36 cellular contexts compared by ENCODE assay signal in the genomic region with DNA sequence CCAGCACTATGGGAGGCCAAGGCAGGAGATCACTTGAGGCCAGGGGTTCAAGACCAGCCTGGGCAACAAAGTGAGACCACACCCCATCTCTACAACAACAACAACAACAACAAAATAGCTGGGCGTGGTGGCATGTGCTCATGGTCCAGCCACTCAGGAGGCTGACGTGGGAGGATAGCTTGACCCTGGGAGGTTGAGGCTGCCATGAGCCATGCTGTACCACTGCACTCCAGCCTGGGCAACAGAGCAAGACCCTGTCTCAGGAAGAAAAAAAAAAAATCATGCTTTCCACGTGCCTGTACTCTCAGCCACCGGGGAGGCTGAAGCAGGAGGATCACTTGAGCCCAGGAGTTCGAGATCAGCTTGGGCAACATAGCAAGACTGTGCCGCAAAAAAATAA. TPM values are rescaled to one million over a fixed set of nuclear protein-coding genes. Genes with fewer than 3 reads are reported as not detected.
DNase-seq lines count a peak whose midpoint lies in the region; ATAC-seq, FAIRE-seq and TF ChIP-seq lines count a peak whose summit lies in the region.
"Had no signal": no experiment of that assay in that cellular context is flagged by ENCODE, and none has a peak within 500 bp of the region (broad histone marks: within the 10 kb centered on the region; RNA-seq: fewer than 3 reads in every experiment).

No MANE protein-coding gene starts in this region.

- FAIRE-seq in K562 (lab: Jason Lieb, UNC): no peak
- FAIRE-seq: A204.1, A549, D721Med had no signal

- H3K36me3 Mint-ChIP-seq in WTC11: peaks cover 40% of the 10 kb centered on the region

- H3K4me3 ChIP-seq in HEK293 (ENCODE audit: low read depth, low read length): no peak overlapping the region
- no peak overlapping the region for H3K4me3 ChIP-seq in K562
- H3K4me3 ChIP-seq in upper lobe of right lung: no peak overlapping the region
- H3K4me3 ChIP-seq: A549; BLaER1; BLaER1 treated with 17β-estradiol and CSF1 and Interleukin-3, amounts not matched to agents 10 nM and 100 nM had no signal

- POLR2A ChIA-PET in HEK293 (lab: Yijun Ruan, JAX) (no interaction called here), WTC11 (lab: Charles Lee) (no interaction called here), K562 (lab: Yijun Ruan, JAX) (interaction anchor here (0.6 to 0.8 kb wide), 2 partner anchors 14 to 18 kb away, joined by 3 to 4 read pairs; no protein-coding TSS in a partner anchor)

- H3K9ac ChIP-seq in K562 (ENCODE audit: insufficient read depth in 1 of 2, low read depth in 2 of 2, low read length in 2 of 2): no peak overlapping the region
- H3K9ac ChIP-seq: BLaER1; BLaER1 treated with 17β-estradiol and CSF1 and Interleukin-3, amounts not matched to agents 10 nM and 100 nM had no signal

- H3K79me2 ChIP-seq in K562 (ENCODE audit: control insufficient read depth, insufficient read depth, low read length): no peaks in the 10 kb centered on the region

- H3K4me1 Mint-ChIP-seq in WTC11: no peaks in the 10 kb centered on the region
- H3K4me1 Mint-ChIP-seq: B cell; CD14-positive monocyte; CD8-positive, alpha-beta memory T cell had no signal

- no peak for TF ChIP-seq POLR2A in K562 (conservative IDR thresholded peaks at IDR 0.05)

- TF ChIP-seq CTCF in HEK293 (tag by site-specific recombination; IDR thresholded peaks at IDR 0.05): no peak
- TF ChIP-seq CTCF in WTC11 (IDR thresholded peaks at IDR 0.05): no peak
- no peak for TF ChIP-seq CTCF in K562 (IDR thresholded peaks at IDR 0.05 in 2 of 3, conservative IDR thresholded peaks at IDR 0.05 in 1 of 3; ENCODE audit: insufficient read depth in 2 of 3, low read depth in 1 of 3, low read length in 3 of 3)
- TF ChIP-seq CTCF in upper lobe of right lung (IDR thresholded peaks at IDR 0.05): no peak

- no peak for TF ChIP-seq RAD21 in K562 (CRISPR knock-in tag; conservative IDR thresholded peaks at IDR 0.05 in 1 of 2, IDR thresholded peaks at IDR 0.05 in 1 of 2)

- no peak overlapping the region for H3K27ac ChIP-seq in HEK293 (ENCODE audit: extremely low read depth, low read depth, low read length)
- H3K27ac ChIP-seq in K562 (ENCODE audit: extremely low read depth, low read depth, low read length): no peak overlapping the region
- no peak overlapping the region for H3K27ac ChIP-seq in upper lobe of right lung
- H3K27ac ChIP-seq: 22Rv1; A549; BLaER1; BLaER1 treated with 17β-estradiol and CSF1 and Interleukin-3, amounts not matched to agents 10 nM and 100 nM; C4-2B had no signal

- ATAC-seq in WTC11 (no peak), K562 (no peak), GM19452 (IDR thresholded peaks at IDR 0.05; ENCODE audit: unreplicated experiment) (no peak), upper lobe of right lung (no peak)
- ATAC-seq: A549; CD8-positive, alpha-beta T cell had no signal

- H4K20me1 ChIP-seq in K562 (replicated peaks; ENCODE audit: control insufficient read depth, insufficient read depth, low read length): no peaks in the 10 kb centered on the region
- H4K20me1 ChIP-seq: BLaER1; BLaER1 treated with 17β-estradiol and CSF1 and Interleukin-3, amounts not matched to agents 10 nM and 100 nM had no signal

- no peak for TF ChIP-seq EP300 in K562 (IDR thresholded peaks at IDR 0.05; ENCODE audit: low read length)

- no peak overlapping the region for H3K27ac Mint-ChIP-seq in WTC11
- H3K27ac Mint-ChIP-seq: B cell; CD14-positive monocyte; CD4-positive, alpha-beta T cell; CD4-positive, CD25-positive, alpha-beta regulatory T cell; CD8-positive, alpha-beta memory T cell; CD8-positive, alpha-beta T cell had no signal

- CTCF ChIA-PET in HEK293 (lab: Yijun Ruan, JAX): interaction anchor here (0.6 to 16.4 kb wide), 8 partner anchors 13 to 408 kb away, joined by 3 to 160 read pairs (median 4); no protein-coding TSS in a partner anchor
- CTCF ChIA-PET in WTC11 (lab: Charles Lee): interaction anchor here (0.9 to 1.2 kb wide), 2 partner anchors 12 to 66 kb away, joined by 3 to 6 read pairs; no protein-coding TSS in a partner anchor
- CTCF ChIA-PET in K562 (lab: Yijun Ruan, JAX; ENCODE audit: low intra/inter-chr PET ratio): no interaction called here

- no peak overlapping the region for H3K4me3 Mint-ChIP-seq in WTC11
- H3K4me3 Mint-ChIP-seq: B cell; CD14-positive monocyte; CD4-positive, alpha-beta memory T cell; CD4-positive, alpha-beta T cell; CD4-positive, CD25-positive, alpha-beta regulatory T cell; CD8-positive, alpha-beta memory T cell; CD8-positive, alpha-beta T cell had no signal

- H3K27me3 ChIP-seq in K562 (ENCODE audit: control insufficient read depth in 2 of 2, insufficient read depth in 2 of 2, low read length in 2 of 2): no peaks in the 10 kb centered on the region
- H3K27me3 ChIP-seq in upper lobe of right lung: no peaks in the 10 kb centered on the region
- H3K27me3 ChIP-seq: BE2C; BLaER1; BLaER1 treated with 17β-estradiol and CSF1 and Interleukin-3, amounts not matched to agents 10 nM and 100 nM had no signal

- intact Hi-C loops in K562 (cut with micrococcal nuclease): no loop called here
- intact Hi-C loops in upper lobe of right lung (cut with DNase I): no loop called here

- H3K9me3 Mint-ChIP-seq in WTC11: no peaks in the 10 kb centered on the region
- H3K9me3 Mint-ChIP-seq: CD4-positive, alpha-beta T cell; CD8-positive, alpha-beta T cell had no signal

- H3K4me2 ChIP-seq in K562 (ENCODE audit: insufficient read depth, low read length): no peak overlapping the region
- H3K4me2 ChIP-seq: A549; BLaER1; BLaER1 treated with 17β-estradiol and CSF1 and Interleukin-3, amounts not matched to agents 10 nM and 100 nM had no signal

- 79% methylated on average over 6 of the region's 6 CpGs for WGBS in K562 (ENCODE audit: insufficient coverage, low coverage, missing lambda C conversion rate)

- no peak for DNase-seq in WTC11 (ENCODE audit: low spot score)
- no peak for DNase-seq in K562 (ENCODE audit: extremely low read depth in 1 of 4, low spot score in 3 of 4)
- no peak for DNase-seq in HuH-7 (ENCODE audit: low spot score)
- DNase-seq in upper lobe of right lung: no peak
- DNase-seq: 8988T; ACHN; AML-193; BE2C; C1 segment of cervical spinal cord; Caco-2; Calu3; CD4-positive, alpha-beta memory T cell; CD4-positive, alpha-beta T cell; CD4-positive, CD25-positive, alpha-beta regulatory T cell; CD8-positive, alpha-beta memory T cell; CD8-positive, alpha-beta T cell; COR-L47; DMS 273 treated with DMSO at 0.1 percent for 48 hours; DMS153; DMS53; DMS79; DMS79 treated with DMSO at 0.1 percent for 48 hours; DND-41; EL had no signal

- H3K9me3 ChIP-seq in HEK293 (ENCODE audit: control insufficient read depth, insufficient read depth, low read depth, low read length): no peaks in the 10 kb centered on the region
- H3K9me3 ChIP-seq in K562 (replicated peaks; ENCODE audit: control insufficient read depth, insufficient read depth, low read depth, low read length): no peaks in the 10 kb centered on the region
- H3K9me3 ChIP-seq in upper lobe of right lung: no peaks in the 10 kb centered on the region
- H3K9me3 ChIP-seq: A549; BE2C; BLaER1; BLaER1 treated with 17β-estradiol and CSF1 and Interleukin-3, amounts not matched to agents 10 nM and 100 nM; Caco-2 had no signal

- peaks cover 17 to 76% of the 10 kb centered on the region in 2 experiments for H3K36me3 ChIP-seq in HEK293 (ENCODE audit: control insufficient read depth in 2 of 2, insufficient read depth in 1 of 2, low read length in 2 of 2)
- peaks cover 60% of the 10 kb centered on the region for H3K36me3 ChIP-seq in K562 (ENCODE audit: control insufficient read depth, insufficient read depth, low read length)
- H3K36me3 ChIP-seq in upper lobe of right lung: peaks cover 89% of the 10 kb centered on the region

- no peaks in the 10 kb centered on the region for H3K27me3 Mint-ChIP-seq in WTC11 (ENCODE audit: low read depth)
- H3K27me3 Mint-ChIP-seq: B cell; CD4-positive, alpha-beta memory T cell; CD4-positive, alpha-beta T cell; CD4-positive, CD25-positive, alpha-beta regulatory T cell; CD8-positive, alpha-beta memory T cell had no signal

- in situ Hi-C loops in K562 (cut with MboI): no loop called here

- H3K4me1 ChIP-seq in HEK293 (ENCODE audit: control insufficient read depth, insufficient read depth, low read length) (no peaks in the 10 kb centered on the region), K562 (replicated peaks in 1 of 2; ENCODE audit: control insufficient read depth in 2 of 2, insufficient read depth in 2 of 2, low read length in 2 of 2) (no peaks in the 10 kb centered on the region), upper lobe of right lung (no peaks in the 10 kb centered on the region)
- H3K4me1 ChIP-seq: A549; BE2C; BLaER1; BLaER1 treated with 17β-estradiol and CSF1 and Interleukin-3, amounts not matched to agents 10 nM and 100 nM; Caco-2 had no signal

- no peaks in the 10 kb centered on the region for H3K9me1 ChIP-seq in K562 (ENCODE audit: control insufficient read depth, insufficient read depth, low read length)

- no TSS peak for BruUV-seq in K562 (replicated peaks; lab: Mats Ljungman, UMichigan)

- H2AFZ ChIP-seq in K562 (ENCODE audit: low read depth, low read length): no peak overlapping the region

RNA-seq across cellular contexts. Expression of a gene that starts 29.5 kb away (rescaled TPM):
- total RNA-seq in WTC11 (2021) (46.4 to 53.9 TPM (median 52.9 TPM) in 3 replicates), K562 (2014; rRNA removed) (6.9 and 12.8 TPM in 2 replicates), K562 (2014; rRNA removed; fragmentation: Illumina TruSeq; extraction: Trizol) (17.6 and 18.6 TPM in 2 replicates), K562 (2015; rRNA removed; fragmentation: Illumina TruSeq; extraction: Trizol) (19.8 and 20.5 TPM in 2 replicates), K562 (2021) (21.1 and 22.8 TPM in 2 replicates), upper lobe of right lung (44.9 TPM)
- total RNA-seq in K562 (2011; cell fraction: chromatin; rRNA removed; ENCODE audit: low replicate concordance): 176 and 239 TPM in 2 replicates
- 81.0 and 95.1 TPM in 2 replicates for total RNA-seq in K562 (2011; cell fraction: nucleolus; rRNA removed)
- 122 and 132 TPM in 2 replicates for total RNA-seq in K562 (2011; cell fraction: nucleoplasm; rRNA removed)
- polyA plus RNA-seq in K562 (2011; rRNA removed) (37.6 and 40.1 TPM in 2 replicates), K562 (2014; fragmentation: Illumina TruSeq; extraction: Trizol) (16.9 and 19.4 TPM in 2 replicates), K562 (2014; fragmentation: Nextera tagmentation; extraction: Ambion mirVana) (10 to 100 TPM in 1 of 2 experiments, 1 to 10 TPM in 1; 8.0 to 10.6 TPM), K562 (2014; rRNA removed) (9.7 and 11.5 TPM in 2 replicates)
- polyA plus RNA-seq in K562 (2011; cell fraction: cytosol; rRNA removed): 21.4 and 26.3 TPM in 2 replicates
- 149 and 159 TPM in 2 replicates for polyA plus RNA-seq in K562 (2011; cell fraction: nucleus; rRNA removed)
- polyA plus RNA-seq in K562 (2012): 15.2 and 16.8 TPM in 2 replicates
- polyA minus RNA-seq in K562 (2011; rRNA and poly(A)+ RNA removed): 75.4 and 94.9 TPM in 2 replicates
- 14.1 and 20.7 TPM in 2 replicates for polyA minus RNA-seq in K562 (2011; cell fraction: cytosol; rRNA and poly(A)+ RNA removed)
- polyA minus RNA-seq in K562 (2011; cell fraction: nucleus; rRNA and poly(A)+ RNA removed): 59.4 and 126 TPM in 2 replicates

RNA-seq across cellular contexts. Expression of a gene that starts 36.2 kb away (rescaled TPM):
- 0.48 to 1.8 TPM (median 1.5 TPM) in 3 replicates for total RNA-seq in WTC11 (2021)
- 0.33 and 0.46 TPM in 2 replicates for total RNA-seq in K562 (2011; cell fraction: chromatin; rRNA removed; ENCODE audit: low replicate concordance)
- total RNA-seq in K562 (2011; cell fraction: nucleolus; rRNA removed): 0.17 and 0.26 TPM in 2 replicates
- 0.37 and 0.69 TPM in 2 replicates for total RNA-seq in K562 (2011; cell fraction: nucleoplasm; rRNA removed)
- 0.36 and 0.41 TPM in 2 replicates for total RNA-seq in K562 (2014; rRNA removed)
- total RNA-seq in K562 (2014; rRNA removed; fragmentation: Illumina TruSeq; extraction: Trizol): 0.33 and 0.54 TPM in 2 replicates
- total RNA-seq in K562 (2015; rRNA removed; fragmentation: Illumina TruSeq; extraction: Trizol): 0.22 and 0.30 TPM in 2 replicates
- 0.38 and 0.40 TPM in 2 replicates for total RNA-seq in K562 (2021)
- polyA plus RNA-seq in K562 (2011; rRNA removed): 0.45 and 0.61 TPM in 2 replicates
- 0.53 and 0.70 TPM in 2 replicates for polyA plus RNA-seq in K562 (2011; cell fraction: cytosol; rRNA removed)
- polyA plus RNA-seq in K562 (2011; cell fraction: nucleus; rRNA removed): 0.38 and 0.73 TPM in 2 replicates
- 0.48 and 1.8 TPM in 2 replicates for polyA plus RNA-seq in K562 (2012)
- 0.51 and 0.75 TPM in 2 replicates for polyA plus RNA-seq in K562 (2014; fragmentation: Illumina TruSeq; extraction: Trizol)
- polyA plus RNA-seq in K562 (2014; fragmentation: Nextera tagmentation; extraction: Ambion mirVana): under 1 TPM; 0.06 to 0.17 TPM
- polyA plus RNA-seq in K562 (2014; rRNA removed): 0.41 and 0.71 TPM in 2 replicates
- 0.15 and 0.25 TPM in 2 replicates for polyA minus RNA-seq in K562 (2011; rRNA and poly(A)+ RNA removed)
- polyA minus RNA-seq in K562 (2011; cell fraction: cytosol; rRNA and poly(A)+ RNA removed): 0.57 TPM in 1 of 2 replicates, not detected in the other
- polyA minus RNA-seq in K562 (2011; cell fraction: nucleus; rRNA and poly(A)+ RNA removed): 0.13 and 0.22 TPM in 2 replicates
- 3.3 TPM for total RNA-seq in upper lobe of right lung

RNA-seq across cellular contexts. Expression of a gene that starts 36.8 kb away (rescaled TPM):
- 0.27 to 0.50 TPM (median 0.48 TPM) in 3 replicates for total RNA-seq in WTC11 (2021)
- total RNA-seq in K562 (2011; cell fraction: chromatin; rRNA removed; ENCODE audit: low replicate concordance): not detected in 2 replicates
- not detected in 2 replicates for total RNA-seq in K562 (2011; cell fraction: nucleolus; rRNA removed)
- total RNA-seq in K562 (2011; cell fraction: nucleoplasm; rRNA removed): 0.22 TPM in 1 of 2 replicates, not detected in the other
- not detected in 2 replicates for total RNA-seq in K562 (2014; rRNA removed)
- total RNA-seq in K562 (2014; rRNA removed; fragmentation: Illumina TruSeq; extraction: Trizol): not detected in 2 replicates
- total RNA-seq in K562 (2015; rRNA removed; fragmentation: Illumina TruSeq; extraction: Trizol): not detected in 2 replicates
- not detected in 2 replicates for total RNA-seq in K562 (2021)
- polyA plus RNA-seq in K562 (2011; rRNA removed): 0.03 TPM in 1 of 2 replicates, not detected in the other
- polyA plus RNA-seq in K562 (2011; cell fraction: cytosol; rRNA removed): not detected in 2 replicates
- 0.06 and 0.09 TPM in 2 replicates for polyA plus RNA-seq in K562 (2011; cell fraction: nucleus; rRNA removed)
- 0.05 and 0.36 TPM in 2 replicates for polyA plus RNA-seq in K562 (2012)
- not detected in 2 replicates for polyA plus RNA-seq in K562 (2014; fragmentation: Illumina TruSeq; extraction: Trizol)
- under 1 TPM; 0.06 to 0.37 TPM for polyA plus RNA-seq in K562 (2014; fragmentation: Nextera tagmentation; extraction: Ambion mirVana)
- not detected in 2 replicates for polyA plus RNA-seq in K562 (2014; rRNA removed)
- 0.09 TPM in 1 of 2 replicates, not detected in the other for polyA minus RNA-seq in K562 (2011; rRNA and poly(A)+ RNA removed)
- polyA minus RNA-seq in K562 (2011; cell fraction: cytosol; rRNA and poly(A)+ RNA removed): not detected in 2 replicates
- polyA minus RNA-seq in K562 (2011; cell fraction: nucleus; rRNA and poly(A)+ RNA removed): 0.22 and 0.27 TPM in 2 replicates
- total RNA-seq in upper lobe of right lung: 0.55 TPM
- total RNA-seq: A673; CD4-positive, alpha-beta T cell; CD4-positive, CD25-positive, alpha-beta regulatory T cell; CD8-positive, alpha-beta memory T cell; CD8-positive, alpha-beta T cell had no signal
- polyA plus RNA-seq: CD4-positive, alpha-beta memory T cell; CD8-positive, alpha-beta memory T cell had no signal
